Comparison of ENCODE assay signal across 24 cellular contexts in the genomic region with DNA sequence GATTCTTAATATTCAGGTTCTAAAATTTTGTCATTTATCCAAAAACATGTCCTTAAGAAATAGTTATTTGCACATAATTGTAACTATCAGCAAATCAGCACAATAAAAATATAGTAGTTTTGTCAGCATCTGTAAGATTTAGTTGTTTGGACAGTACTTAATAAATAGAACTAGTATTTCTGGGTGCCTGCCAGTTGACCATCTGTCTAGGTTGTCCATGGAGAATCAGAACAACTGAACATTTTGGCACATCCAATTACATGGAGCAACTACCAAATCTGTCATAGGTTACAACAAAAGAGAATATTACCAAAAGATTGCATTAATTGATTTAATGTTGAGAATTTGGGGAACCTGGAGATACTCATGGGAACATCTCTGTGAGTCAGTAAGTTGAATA.
"Had no signal": no experiment of that assay in that cellular context is flagged by ENCODE, and none has a peak within 500 bp of the region (broad histone marks: within the 10 kb centered on the region; RNA-seq: fewer than 3 reads in every experiment).

No MANE protein-coding gene starts in this region.

- DNase-seq: activated CD4-positive, alpha-beta T cell treated with anti-CD3 and anti-CD28 coated beads, Interleukin-2, amount 10 ng/mL, durations not matched to agents 7 days and 5 days; activated CD4-positive, alpha-beta T cell treated with anti-CD3 and anti-CD28 coated beads, Interleukin-2, amount 50 U/mL, for 48 hours; activated CD8-positive, alpha-beta T cell treated with anti-CD3 and anti-CD28 coated beads, Interleukin-2, amount 10 ng/mL, durations not matched to agents 7 days and 5 days; activated gamma-delta T cell treated with Interleukin-2 at 50 U/mL for 16 hours; activated naive CD4-positive, alpha-beta T cell treated with anti-CD3 and anti-CD28 coated beads for 36 hours; activated T-cell treated with anti-CD3 and anti-CD28 coated beads, Interleukin-2, amount 50 U/mL, for 24 hours; adrenal gland; NCI-H1092 treated with DMSO at 0.1 percent for 48 hours; NCI-H1417; NCI-H146; NCI-H1930; NCI-H345; NCI-H510A treated with DMSO at 0.1 percent for 48 hours; NCI-H774; Peyer's patch; RPMI8226; SHP77 treated with DMSO at 0.1 percent for 48 hours; SK-N-SH had no signal

- H3K27ac ChIP-seq: adrenal gland, body of pancreas, KMS-11, Peyer's patch, SJSA1 had no signal

- FAIRE-seq: astrocyte, bronchial epithelial cell, TTC549 had no signal

- H3K4me1 ChIP-seq: adrenal gland, body of pancreas, Peyer's patch, SJSA1 had no signal

- H3K4me3 ChIP-seq: adrenal gland, body of pancreas, Peyer's patch, SJSA1 had no signal

- H3K36me3 ChIP-seq: adrenal gland, Peyer's patch, SJSA1 had no signal

- H3K27me3 ChIP-seq: adrenal gland, body of pancreas, Peyer's patch, SJSA1 had no signal

- H3K9me3 ChIP-seq: adrenal gland, body of pancreas, Peyer's patch, SJSA1, SK-N-SH had no signal
